ENCODE assay signal across 11 cellular contexts in the genomic region with DNA sequence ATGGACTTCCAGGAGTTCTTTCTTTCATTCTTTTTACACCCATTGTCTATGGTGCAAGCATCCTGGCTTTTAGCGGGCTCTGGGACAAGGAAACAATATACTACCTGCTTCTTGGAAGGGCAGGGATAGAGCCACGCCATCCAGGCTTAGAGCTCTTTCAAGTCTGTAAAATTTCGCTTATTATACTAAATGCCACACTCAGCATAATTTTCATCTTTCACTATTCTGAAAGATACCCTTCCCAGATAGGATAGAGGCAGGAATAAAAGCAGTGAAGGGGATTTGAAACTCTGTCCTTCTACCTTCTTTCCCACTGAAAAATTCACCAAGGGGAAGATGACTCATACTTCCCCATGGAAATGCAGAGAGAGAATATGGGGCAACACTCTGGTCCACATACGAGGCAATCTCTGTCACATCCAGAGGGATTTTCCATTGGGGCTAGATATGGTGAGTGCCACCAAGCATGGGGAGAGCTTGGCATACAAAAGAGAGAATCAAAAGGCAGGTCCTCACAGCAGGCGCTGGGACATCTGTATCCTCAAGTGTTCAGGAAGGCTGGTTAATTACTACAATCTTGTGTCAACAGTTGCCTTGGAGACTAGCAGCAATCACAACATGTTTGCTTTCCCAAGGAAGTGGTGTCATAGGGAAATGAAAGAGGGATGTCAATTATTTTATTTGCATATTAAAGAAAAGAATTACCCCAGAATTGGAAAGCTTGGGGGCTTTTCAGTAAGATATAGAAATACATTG.
DNase-seq lines count a peak whose midpoint lies in the region; TF ChIP-seq lines count a peak whose summit lies in the region.
"Had no signal": no experiment of that assay in that cellular context is flagged by ENCODE, and none has a peak within 500 bp of the region (broad histone marks: within the 10 kb centered on the region; RNA-seq: fewer than 3 reads in every experiment).

No MANE protein-coding gene starts in this region.

- H3K27ac ChIP-seq in layer of hippocampus (ENCODE audit: low read depth, low read length) (peak overlapping the region; percentile 54), WERI-Rb-1 (no peak overlapping the region)
- H3K27ac ChIP-seq: ascending aorta, BLaER1 had no signal

- TF ChIP-seq CTCF in WERI-Rb-1 (IDR thresholded peaks at IDR 0.05; ENCODE audit: low read depth, low read length) = no peak

- H3K9me3 ChIP-seq in WERI-Rb-1 (ENCODE audit: severe bottlenecking) = no peaks in the 10 kb centered on the region
- H3K9me3 ChIP-seq: ascending aorta, BLaER1 had no signal

- no peak overlapping the region for H3K4me3 ChIP-seq in WERI-Rb-1 (ENCODE audit: low read depth, low read length)
- H3K4me3 ChIP-seq: ascending aorta, BLaER1 had no signal

- no peaks in the 10 kb centered on the region for H3K27me3 ChIP-seq in layer of hippocampus (ENCODE audit: control insufficient read depth, insufficient read depth, low read length)
- H3K27me3 ChIP-seq in WERI-Rb-1 (ENCODE audit: insufficient read depth, low read depth, severe bottlenecking) = peaks cover 54% of the 10 kb centered on the region
- H3K27me3 ChIP-seq: ascending aorta, BLaER1 had no signal

- DNase-seq in DMS53 (lab: John Stamatoyannopoulos, UW) (peak; percentile 91), NCI-H1436 treated with DMSO at 0.1 percent for 48 hours (lab: John Stamatoyannopoulos, UW) (peak; percentile 68), NCI-H774 (lab: John Stamatoyannopoulos, UW) (peak; percentile 90), WERI-Rb-1 (no peak), LoVo (ENCODE audit: low spot score) (no peak), AG20443 (ENCODE audit: low spot score) (no peak)
- DNase-seq: activated CD8-positive, alpha-beta memory T cell treated with anti-CD3 and anti-CD28 coated beads, Interleukin-2, amount 50 U/mL, for 4 hours; activated naive CD4-positive, alpha-beta T cell had no signal

- H3K36me3 ChIP-seq in WERI-Rb-1 = no peaks in the 10 kb centered on the region
- H3K36me3 ChIP-seq: ascending aorta, BLaER1 had no signal

Comparison
In these comparisons a context has a peak if more than half of its experiments do, and no peak if none do; other contexts are left out.
1. DNase-seq: peak in DMS53 (single experiment), NCI-H1436 treated with DMSO at 0.1 percent for 48 hours (single experiment) and NCI-H774 (single experiment); none in WERI-Rb-1 (single experiment), LoVo (single experiment) and AG20443 (single experiment).